ENCODE assay signal across 26 cellular contexts in the genomic region with DNA sequence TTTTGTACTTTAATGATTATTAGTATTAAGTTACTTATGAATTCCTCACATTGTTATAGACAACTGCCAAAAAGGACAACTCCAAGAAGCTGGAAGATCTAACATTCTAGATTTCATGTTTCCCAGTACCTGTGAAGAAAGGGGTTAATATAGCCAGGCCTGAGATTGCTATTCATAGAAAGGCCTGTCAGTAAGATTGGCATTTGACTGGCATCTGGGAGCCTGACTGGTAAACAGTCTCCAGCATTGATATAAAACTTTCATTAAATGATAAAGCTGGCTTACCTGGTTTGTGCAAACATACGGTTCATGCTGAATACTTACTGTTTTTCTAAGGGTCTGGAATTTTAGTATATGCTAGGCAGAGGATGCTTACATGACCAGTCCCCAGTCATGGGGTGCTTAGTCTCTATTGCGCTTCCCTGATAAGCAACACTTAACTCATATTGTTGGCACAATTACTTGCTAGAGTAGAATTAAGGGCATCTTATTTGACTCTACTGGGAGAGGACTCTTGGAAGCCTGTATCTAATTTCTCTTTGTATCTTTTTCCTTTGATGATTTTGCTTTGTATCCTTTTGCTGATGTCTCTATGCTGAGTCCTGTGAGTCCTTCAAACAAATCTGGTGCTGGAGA.
"Had no signal": no experiment of that assay in that cellular context is flagged by ENCODE, and none has a peak within 500 bp of the region (broad histone marks: within the 10 kb centered on the region; RNA-seq: fewer than 3 reads in every experiment).

No MANE protein-coding gene starts in this region.

- H3K36me3 ChIP-seq: colonic mucosa, esophagus squamous epithelium, gastrocnemius medialis, left lung, lower lobe of right lung had no signal

- H3K27me3 Mint-ChIP-seq: dendritic cell treated with granulocyte-macrophage colony-stimulating factor and Interleukin-4, amounts not matched to agents 40 ng/mL and 50 ng/mL, for 4 days; effector memory CD8-positive, alpha-beta T cell; naive B cell had no signal

- DNase-seq: colonic mucosa; cortex of kidney; effector CD8-positive, alpha-beta T cell; effector memory CD8-positive, alpha-beta T cell; endodermal cell; erythroblast; esophagus squamous epithelium; foreskin fibroblast; foreskin melanocyte; gastrocnemius medialis; glutamatergic neuron; head of caudate nucleus; hypothalamus; immature natural killer cell; islet precursor cell; kidney; kidney glomerular epithelial cell; left lung; lower lobe of right lung; mesenchymal stem cell; mucosa of descending colon; naive B cell had no signal

- H3K4me2 ChIP-seq: hepatocyte had no signal

- ATAC-seq: effector memory CD8-positive, alpha-beta T cell; gastrocnemius medialis; left lung; lower lobe of right lung; mucosa of descending colon had no signal

- H3K79me2 ChIP-seq: hepatocyte had no signal

- H2AFZ ChIP-seq: hepatocyte had no signal

- H3K27me3 ChIP-seq: colonic mucosa, esophagus squamous epithelium, gastrocnemius medialis, hepatocyte, left lung had no signal

- H3K4me3 Mint-ChIP-seq: dendritic cell treated with granulocyte-macrophage colony-stimulating factor and Interleukin-4, amounts not matched to agents 40 ng/mL and 50 ng/mL, for 4 days; effector memory CD8-positive, alpha-beta T cell; endodermal cell; immature natural killer cell; mesothelial cell of epicardium; naive B cell had no signal

- H3K27ac ChIP-seq: colonic mucosa, epithelial cell of prostate, esophagus squamous epithelium, gastrocnemius medialis, hepatocyte, left lung, lower lobe of right lung had no signal

- H3K9me3 Mint-ChIP-seq: endodermal cell had no signal

- H3K9me3 ChIP-seq: colonic mucosa, esophagus squamous epithelium, gastrocnemius medialis, left lung, lower lobe of right lung, mucosa of descending colon had no signal

- H3K4me3 ChIP-seq: colonic mucosa, esophagus squamous epithelium, gastrocnemius medialis, hepatocyte, left lung, lower lobe of right lung, mucosa of descending colon had no signal

- H3K4me1 ChIP-seq: colonic mucosa, esophagus squamous epithelium, gastrocnemius medialis, left lung, lower lobe of right lung had no signal

- H3K36me3 Mint-ChIP-seq: immature natural killer cell, mesothelial cell of epicardium, naive B cell had no signal

- H3K27ac Mint-ChIP-seq: dendritic cell treated with granulocyte-macrophage colony-stimulating factor and Interleukin-4, amounts not matched to agents 40 ng/mL and 50 ng/mL, for 4 days; effector memory CD8-positive, alpha-beta T cell; endodermal cell; immature natural killer cell; mesothelial cell of epicardium; naive B cell had no signal

- H3K4me1 Mint-ChIP-seq: endodermal cell, immature natural killer cell had no signal
